Comparison of ENCODE assay signal across 29 cellular contexts in genomic region chr1:1956101-1956500, GRCh38. TPM values are rescaled to one million over a fixed set of nuclear protein-coding genes. Genes with fewer than 3 reads are reported as not detected.
"Had no signal": no experiment of that assay in that cellular context is flagged by ENCODE, and none has a peak within 500 bp of the region (broad histone marks: within the 10 kb centered on the region; RNA-seq: fewer than 3 reads in every experiment).

No MANE protein-coding gene starts in this region.

- H3K4me3 Mint-ChIP-seq: activated CD8-positive, alpha-beta T cell treated with anti-CD3 and anti-CD28 coated beads for 36 hours; activated naive CD8-positive, alpha-beta T cell had no signal

- DNase-seq: activated CD4-positive, alpha-beta T cell treated with anti-CD3 and anti-CD28 coated beads for 4 hours; activated CD8-positive, alpha-beta memory T cell treated with anti-CD3 and anti-CD28 coated beads, Interleukin-2, amount 50 U/mL, for 4 hours; activated CD8-positive, alpha-beta T cell treated with anti-CD3 and anti-CD28 coated beads for 36 hours; activated effector memory CD4-positive, alpha-beta T cell treated with Interleukin-2 at 50 U/mL for 16 hours; activated naive CD4-positive, alpha-beta T cell; amygdala; brain microvascular endothelial cell; cerebellar nuclear complex; MG63; MV-4-11; NCI-H1092 treated with DMSO at 0.1 percent for 48 hours; NCI-H1417 treated with DMSO at 0.1 percent for 48 hours; NCI-H187 treated with DMSO at 0.1 percent for 48 hours; NCI-H2081 treated with DMSO at 0.1 percent for 48 hours; NCI-H345; NCI-H510A; NCI-H526 treated with DMSO at 0.1 percent for 48 hours; NK-92 treated with Interleukin-12 subunit alpha and Interleukin-12 subunit beta, amount 100 ng/mL, for 24 hours; OCI-M1; RPMI8226; SHP77; SW 1271 had no signal

- H3K4me3 ChIP-seq: cardiac muscle cell, MG63, SJSA1 had no signal

- H3K36me3 ChIP-seq: brain microvascular endothelial cell, cardiac muscle cell, MG63, SJSA1 had no signal

- H3K36me3 Mint-ChIP-seq: activated naive CD8-positive, alpha-beta T cell had no signal

- ATAC-seq: activated CD4-positive, CD25-positive, alpha-beta regulatory T cell treated with anti-CD3 and anti-CD28 coated beads, Interleukin-2, amount 50 U/mL, for 24 hours; activated CD8-positive, alpha-beta T cell treated with anti-CD3 and anti-CD28 coated beads for 36 hours; Panc1; SK-N-SH treated with all-trans-retinoic acid at 6 μM for 48 hours had no signal

- H3K27ac ChIP-seq: brain microvascular endothelial cell, cardiac muscle cell, SJSA1 had no signal

- H3K27ac Mint-ChIP-seq: activated CD8-positive, alpha-beta T cell treated with anti-CD3 and anti-CD28 coated beads for 36 hours; activated naive CD8-positive, alpha-beta T cell had no signal

- H3K9me3 ChIP-seq: MG63, SJSA1 had no signal

- H3K27me3 ChIP-seq: cardiac muscle cell had no signal

RNA-seq across cellular contexts. Expression of gene TMEM52, which starts 37.0 kb away (rescaled TPM):
- total RNA-seq: T-helper 1 cell treated with Interleukin-12 subunit alpha and Interleukin-12 subunit beta and Interleukin-4 antibody, amounts not matched to agents 30 ng/mL and 1 ng/mL, for 36 hours had no signal

RNA-seq across cellular contexts. Expression of gene CALML6, which starts 41.0 kb away (rescaled TPM):
- total RNA-seq: SJSA1; T-helper 1 cell treated with Interleukin-12 subunit alpha and Interleukin-12 subunit beta and Interleukin-4 antibody, amounts not matched to agents 30 ng/mL and 1 ng/mL, for 36 hours had no signal

RNA-seq across cellular contexts. Expression of gene CFAP74, which starts 47.5 kb away (rescaled TPM):
- total RNA-seq: SJSA1; T-helper 1 cell treated with Interleukin-12 subunit alpha and Interleukin-12 subunit beta and Interleukin-4 antibody, amounts not matched to agents 30 ng/mL and 1 ng/mL, for 36 hours had no signal
